8 cellular contexts compared by ENCODE assay signal in genomic region chr2:70948350-70949003, GRCh38. TPM values are rescaled to one million over a fixed set of nuclear protein-coding genes. Genes with fewer than 3 reads are reported as not detected.
DNase-seq lines count a peak whose midpoint lies in the region; ATAC-seq, FAIRE-seq and TF ChIP-seq lines count a peak whose summit lies in the region.

No MANE protein-coding gene starts in this region.

- DNase-seq in NCI-H2196 (lab: John Stamatoyannopoulos, UW; ENCODE audit: unreplicated experiment) (peak; percentile 65), choroid plexus epithelial cell (ENCODE audit: low read depth) (peak; percentile 79), HepG2 (ENCODE audit: low spot score) (peak; percentile 67)
- DNase-seq in activated CD4-positive, alpha-beta T cell treated with anti-CD3 and anti-CD28 coated beads for 24 hours (ENCODE audit: low read depth in 2 of 2), result peak; percentile 70 to 77
- DNase-seq in stimulated activated CD4-positive, alpha-beta T cell treated with anti-CD3 and anti-CD28 coated beads, Interleukin-2, amount 100 ng/mL, for 48 hours, result peak; percentile 80 to 85

- BruUV-seq in HepG2 (replicated peaks; lab: Mats Ljungman, UMichigan), result no TSS peak

- CTCF ChIA-PET in HepG2 (lab: Yijun Ruan, JAX; ENCODE audit: low intra/inter-chr PET ratio, low total read pairs), result interaction anchor here (1.2 to 4.9 kb wide), 7 partner anchors 25 to 158 kb away, joined by 3 to 93 read pairs (median 11); partner anchors contain the start of gene FIGLA

- intact Hi-C loops in HepG2 (cut with micrococcal nuclease; ENCODE audit: unreplicated experiment), result loop anchor here (1.0 kb wide), 1 partner anchor 77 kb away; no protein-coding TSS in a partner anchor

- H3K36me3 ChIP-seq in HepG2 (replicated peaks in 1 of 2; ENCODE audit: control insufficient read depth in 1 of 2, insufficient read depth in 2 of 2, low read length in 2 of 2), result no peaks in the 10 kb centered on the region

- H3K4me1 ChIP-seq in HepG2 (ENCODE audit: insufficient read depth, low read length), result peaks cover 34% of the 10 kb centered on the region

- POLR2A ChIA-PET in HepG2 (lab: Yijun Ruan, JAX), result interaction anchor here (0.5 to 1.4 kb wide), 9 partner anchors 9 to 128 kb away, joined by 3 to 6 read pairs (median 3); partner anchors contain the start of genes ATP6V1B1, CLEC4F and NAGK

- TF ChIP-seq RAD21 in HepG2 (CRISPR knock-in tag; IDR thresholded peaks at IDR 0.05), result peak; percentile 79

- no peaks in the 10 kb centered on the region for H3K79me2 ChIP-seq in HepG2 (ENCODE audit: insufficient read depth, low read length)

- no peaks in the 10 kb centered on the region for H4K20me1 ChIP-seq in HepG2 (ENCODE audit: insufficient read depth, low read length)

- ATAC-seq in HG02981 (IDR thresholded peaks at IDR 0.05; ENCODE audit: unreplicated experiment) (peak; percentile 85), HepG2 (peak; percentile 93), HG03565 (IDR thresholded peaks at IDR 0.05; ENCODE audit: unreplicated experiment) (no peak)

- H3K27ac ChIP-seq in HepG2 (ENCODE audit: extremely low read length, insufficient read depth, low read length), result no peak overlapping the region

- H3K27me3 ChIP-seq in HepG2 (ENCODE audit: control insufficient read depth in 1 of 2, insufficient read depth in 2 of 2, low read length in 2 of 2), result peaks cover 0 to 17% of the 10 kb centered on the region in 2 experiments; a peak in 3 of 5 replicates

- WGBS in HepG2 (ENCODE audit: low lambda C conversion rate), result 8% methylated on average over 18 of the region's 26 CpGs

- TF ChIP-seq EP300 in HepG2 (IDR thresholded peaks at IDR 0.05; ENCODE audit: low read depth in 2 of 2, low read length in 2 of 2) (no peak), HepG2 (CRISPR knock-in tag; IDR thresholded peaks at IDR 0.05; ENCODE audit: borderline replicate concordance) (no peak)

- H3K9me3 ChIP-seq in HepG2 (ENCODE audit: low read length), result no peaks in the 10 kb centered on the region

- H2AFZ ChIP-seq in HepG2 (ENCODE audit: low read length), result peak overlapping the region; percentile 58

- TF ChIP-seq CTCF in GM12872 (IDR thresholded peaks at IDR 0.05; ENCODE audit: insufficient read depth, low read depth, low read length) (peak; percentile 95), choroid plexus epithelial cell (conservative IDR thresholded peaks at IDR 0.05; ENCODE audit: low read depth, low read length) (peak; percentile 88), HepG2 (CRISPR knock-in tag; IDR thresholded peaks at IDR 0.05) (peak; percentile 98)

- H3K4me3 ChIP-seq in choroid plexus epithelial cell (ENCODE audit: low read depth, low read length), result peak overlapping the region; percentile 51
- H3K4me3 ChIP-seq in HepG2 (replicated peaks in 1 of 3; ENCODE audit: insufficient read depth in 1 of 3, low read depth in 2 of 3, low read length in 3 of 3), result peak overlapping the region; percentile 10 to 61 (median 53)

- H3K4me2 ChIP-seq in HepG2 (ENCODE audit: low read depth, low read length), result peak overlapping the region; percentile 85

- FAIRE-seq in HepG2 (lab: Jason Lieb, UNC), result peak; percentile 85

- in situ Hi-C loops in HepG2 (cut with HindIII; ENCODE audit: extremely low pct_ligation_motif_present, low pct_unique_long_range_greater_than_20kb), result loop anchor here (5.0 kb wide), 2 partner anchors 76 to 156 kb away; partner anchors contain the start of gene FIGLA

- no peak for TF ChIP-seq POLR2A in HepG2 (IDR thresholded peaks at IDR 0.05; ENCODE audit: insufficient read depth in 1 of 2, low read depth in 2 of 2, low read length in 2 of 2)

- H3K9ac ChIP-seq in HepG2 (ENCODE audit: insufficient read depth, low read depth, low read length), result peak overlapping the region; percentile 13; the same call in 1 of the 2 replicates

RNA-seq across cellular contexts. Expression of gene ATP6V1B1, which starts 12.8 kb away (rescaled TPM):
- total RNA-seq in HepG2 (2016; rRNA removed; fragmentation: Illumina TruSeq; extraction: Trizol), result 0.58 TPM in 1 of 2 replicates, not detected in the other
- total RNA-seq in HepG2 (2016; cell fraction: cytosol; rRNA removed; fragmentation: Illumina TruSeq; extraction: Trizol; ENCODE audit: low read depth), result not detected in 2 replicates
- 0.37 and 1.5 TPM in 2 replicates for total RNA-seq in HepG2 (2016; cell fraction: insoluble cytoplasmic fraction; rRNA removed; fragmentation: Illumina TruSeq; extraction: Trizol)
- total RNA-seq in HepG2 (2016; cell fraction: membrane; rRNA removed; fragmentation: Illumina TruSeq; extraction: Trizol), result not detected in 2 replicates
- 2.3 and 2.4 TPM in 2 replicates for total RNA-seq in HepG2 (2016; cell fraction: nucleus; rRNA removed; fragmentation: Illumina TruSeq; extraction: Trizol)
- 1.6 and 1.8 TPM in 2 replicates for polyA plus RNA-seq in HepG2 (2011; rRNA removed)
- 0.21 and 0.30 TPM in 2 replicates for polyA plus RNA-seq in HepG2 (2011; cell fraction: cytosol; rRNA removed)
- polyA plus RNA-seq in HepG2 (2011; cell fraction: nucleus; rRNA removed), result 24.4 and 25.8 TPM in 2 replicates
- 1.7 and 2.1 TPM in 2 replicates for polyA plus RNA-seq in HepG2 (2012)
- 0.07 and 0.08 TPM in 2 replicates for polyA plus RNA-seq in HepG2 (2016; cell fraction: cytosol; fragmentation: Illumina TruSeq; extraction: Trizol; ENCODE audit: low read depth)
- 0.31 TPM in 1 of 2 replicates, not detected in the other for polyA plus RNA-seq in HepG2 (2016; cell fraction: insoluble cytoplasmic fraction; fragmentation: Illumina TruSeq; extraction: Trizol; ENCODE audit: low read depth)
- polyA plus RNA-seq in HepG2 (2016; cell fraction: membrane; fragmentation: Illumina TruSeq; extraction: Trizol; ENCODE audit: low read depth), result 0.12 TPM in 1 of 2 replicates, not detected in the other
- polyA plus RNA-seq in HepG2 (2016; cell fraction: nucleus; fragmentation: Illumina TruSeq; extraction: Trizol; ENCODE audit: insufficient read depth, low read depth), result 7.8 and 11.0 TPM in 2 replicates
- polyA minus RNA-seq in HepG2 (2011; rRNA and poly(A)+ RNA removed; ENCODE audit: low replicate concordance), result 0.18 TPM in 1 of 2 replicates, not detected in the other
- not detected in 2 replicates for polyA minus RNA-seq in HepG2 (2011; cell fraction: cytosol; rRNA and poly(A)+ RNA removed)
- 1.5 and 3.5 TPM in 2 replicates for polyA minus RNA-seq in HepG2 (2011; cell fraction: nucleus; rRNA and poly(A)+ RNA removed)

RNA-seq across cellular contexts. Expression of gene ANKRD53, which starts 30.0 kb away (rescaled TPM):
- not detected in 2 replicates for total RNA-seq in HepG2 (2016; rRNA removed; fragmentation: Illumina TruSeq; extraction: Trizol)
- not detected in 2 replicates for total RNA-seq in HepG2 (2016; cell fraction: cytosol; rRNA removed; fragmentation: Illumina TruSeq; extraction: Trizol; ENCODE audit: low read depth)
- 0.09 TPM in 1 of 2 replicates, not detected in the other for total RNA-seq in HepG2 (2016; cell fraction: insoluble cytoplasmic fraction; rRNA removed; fragmentation: Illumina TruSeq; extraction: Trizol)
- not detected in 2 replicates for total RNA-seq in HepG2 (2016; cell fraction: membrane; rRNA removed; fragmentation: Illumina TruSeq; extraction: Trizol)
- total RNA-seq in HepG2 (2016; cell fraction: nucleus; rRNA removed; fragmentation: Illumina TruSeq; extraction: Trizol), result 0.66 TPM in 1 of 2 replicates, not detected in the other
- polyA plus RNA-seq in HepG2 (2011; rRNA removed), result 0.12 and 0.15 TPM in 2 replicates
- polyA plus RNA-seq in HepG2 (2011; cell fraction: cytosol; rRNA removed), result 0.25 TPM in 1 of 2 replicates, not detected in the other
- 0.14 and 0.62 TPM in 2 replicates for polyA plus RNA-seq in HepG2 (2011; cell fraction: nucleus; rRNA removed)
- 0.08 TPM in 1 of 2 replicates, not detected in the other for polyA plus RNA-seq in HepG2 (2012)
- polyA plus RNA-seq in HepG2 (2016; cell fraction: cytosol; fragmentation: Illumina TruSeq; extraction: Trizol; ENCODE audit: low read depth), result 0.08 and 0.27 TPM in 2 replicates
- polyA plus RNA-seq in HepG2 (2016; cell fraction: insoluble cytoplasmic fraction; fragmentation: Illumina TruSeq; extraction: Trizol; ENCODE audit: low read depth), result not detected in 2 replicates
- 0.20 and 0.53 TPM in 2 replicates for polyA plus RNA-seq in HepG2 (2016; cell fraction: membrane; fragmentation: Illumina TruSeq; extraction: Trizol; ENCODE audit: low read depth)
- polyA plus RNA-seq in HepG2 (2016; cell fraction: nucleus; fragmentation: Illumina TruSeq; extraction: Trizol; ENCODE audit: insufficient read depth, low read depth), result 0.42 and 0.69 TPM in 2 replicates
- polyA minus RNA-seq in HepG2 (2011; rRNA and poly(A)+ RNA removed; ENCODE audit: low replicate concordance), result not detected in 2 replicates
- not detected in 2 replicates for polyA minus RNA-seq in HepG2 (2011; cell fraction: cytosol; rRNA and poly(A)+ RNA removed)
- not detected in 2 replicates for polyA minus RNA-seq in HepG2 (2011; cell fraction: nucleus; rRNA and poly(A)+ RNA removed)

RNA-seq across cellular contexts. Expression of gene TEX261, which starts 46.2 kb away (rescaled TPM):
- 36.0 and 43.8 TPM in 2 replicates for total RNA-seq in HepG2 (2016; rRNA removed; fragmentation: Illumina TruSeq; extraction: Trizol)
- total RNA-seq in HepG2 (2016; cell fraction: cytosol; rRNA removed; fragmentation: Illumina TruSeq; extraction: Trizol; ENCODE audit: low read depth), result 13.1 and 17.4 TPM in 2 replicates
- 32.9 and 42.2 TPM in 2 replicates for total RNA-seq in HepG2 (2016; cell fraction: insoluble cytoplasmic fraction; rRNA removed; fragmentation: Illumina TruSeq; extraction: Trizol)
- 49.5 and 51.8 TPM in 2 replicates for total RNA-seq in HepG2 (2016; cell fraction: membrane; rRNA removed; fragmentation: Illumina TruSeq; extraction: Trizol)
- total RNA-seq in HepG2 (2016; cell fraction: nucleus; rRNA removed; fragmentation: Illumina TruSeq; extraction: Trizol), result 41.0 and 45.3 TPM in 2 replicates
- polyA plus RNA-seq in HepG2 (2011; rRNA removed), result 68.7 and 78.7 TPM in 2 replicates
- polyA plus RNA-seq in HepG2 (2011; cell fraction: cytosol; rRNA removed), result 67.6 and 76.6 TPM in 2 replicates
- 59.4 and 73.5 TPM in 2 replicates for polyA plus RNA-seq in HepG2 (2011; cell fraction: nucleus; rRNA removed)
- 40.8 and 51.3 TPM in 2 replicates for polyA plus RNA-seq in HepG2 (2012)
- 25.7 and 32.7 TPM in 2 replicates for polyA plus RNA-seq in HepG2 (2016; cell fraction: cytosol; fragmentation: Illumina TruSeq; extraction: Trizol; ENCODE audit: low read depth)
- polyA plus RNA-seq in HepG2 (2016; cell fraction: insoluble cytoplasmic fraction; fragmentation: Illumina TruSeq; extraction: Trizol; ENCODE audit: low read depth), result 52.6 and 59.2 TPM in 2 replicates
- polyA plus RNA-seq in HepG2 (2016; cell fraction: membrane; fragmentation: Illumina TruSeq; extraction: Trizol; ENCODE audit: low read depth), result 72.7 and 76.3 TPM in 2 replicates
- polyA plus RNA-seq in HepG2 (2016; cell fraction: nucleus; fragmentation: Illumina TruSeq; extraction: Trizol; ENCODE audit: insufficient read depth, low read depth), result 82.4 and 86.0 TPM in 2 replicates
- polyA minus RNA-seq in HepG2 (2011; rRNA and poly(A)+ RNA removed; ENCODE audit: low replicate concordance), result 90.8 and 137 TPM in 2 replicates
- polyA minus RNA-seq in HepG2 (2011; cell fraction: cytosol; rRNA and poly(A)+ RNA removed), result 27.5 and 29.3 TPM in 2 replicates
- polyA minus RNA-seq in HepG2 (2011; cell fraction: nucleus; rRNA and poly(A)+ RNA removed), result 23.2 and 28.1 TPM in 2 replicates

RNA-seq across cellular contexts. Expression of gene VAX2, which starts 48.1 kb away (rescaled TPM):
- 3.9 and 4.1 TPM in 2 replicates for total RNA-seq in HepG2 (2016; rRNA removed; fragmentation: Illumina TruSeq; extraction: Trizol)
- 3.0 and 3.9 TPM in 2 replicates for total RNA-seq in HepG2 (2016; cell fraction: cytosol; rRNA removed; fragmentation: Illumina TruSeq; extraction: Trizol; ENCODE audit: low read depth)
- total RNA-seq in HepG2 (2016; cell fraction: insoluble cytoplasmic fraction; rRNA removed; fragmentation: Illumina TruSeq; extraction: Trizol), result 3.6 and 4.7 TPM in 2 replicates
- total RNA-seq in HepG2 (2016; cell fraction: membrane; rRNA removed; fragmentation: Illumina TruSeq; extraction: Trizol), result 3.2 and 4.6 TPM in 2 replicates
- total RNA-seq in HepG2 (2016; cell fraction: nucleus; rRNA removed; fragmentation: Illumina TruSeq; extraction: Trizol), result 2.9 and 3.6 TPM in 2 replicates
- polyA plus RNA-seq in HepG2 (2011; rRNA removed), result 2.1 and 3.0 TPM in 2 replicates
- 0.96 and 1.5 TPM in 2 replicates for polyA plus RNA-seq in HepG2 (2011; cell fraction: cytosol; rRNA removed)
- polyA plus RNA-seq in HepG2 (2011; cell fraction: nucleus; rRNA removed), result 12.7 and 15.3 TPM in 2 replicates
- 1.0 and 1.3 TPM in 2 replicates for polyA plus RNA-seq in HepG2 (2012)
- 4.8 and 4.9 TPM in 2 replicates for polyA plus RNA-seq in HepG2 (2016; cell fraction: cytosol; fragmentation: Illumina TruSeq; extraction: Trizol; ENCODE audit: low read depth)
- polyA plus RNA-seq in HepG2 (2016; cell fraction: insoluble cytoplasmic fraction; fragmentation: Illumina TruSeq; extraction: Trizol; ENCODE audit: low read depth), result 4.6 and 5.5 TPM in 2 replicates
- 4.6 and 5.0 TPM in 2 replicates for polyA plus RNA-seq in HepG2 (2016; cell fraction: membrane; fragmentation: Illumina TruSeq; extraction: Trizol; ENCODE audit: low read depth)
- polyA plus RNA-seq in HepG2 (2016; cell fraction: nucleus; fragmentation: Illumina TruSeq; extraction: Trizol; ENCODE audit: insufficient read depth, low read depth), result 6.7 and 8.7 TPM in 2 replicates
- 1.1 TPM in 1 of 2 replicates, not detected in the other for polyA minus RNA-seq in HepG2 (2011; rRNA and poly(A)+ RNA removed; ENCODE audit: low replicate concordance)
- 0.59 and 1.1 TPM in 2 replicates for polyA minus RNA-seq in HepG2 (2011; cell fraction: cytosol; rRNA and poly(A)+ RNA removed)
- polyA minus RNA-seq in HepG2 (2011; cell fraction: nucleus; rRNA and poly(A)+ RNA removed), result 3.0 and 3.3 TPM in 2 replicates
